In the genomic region with DNA sequence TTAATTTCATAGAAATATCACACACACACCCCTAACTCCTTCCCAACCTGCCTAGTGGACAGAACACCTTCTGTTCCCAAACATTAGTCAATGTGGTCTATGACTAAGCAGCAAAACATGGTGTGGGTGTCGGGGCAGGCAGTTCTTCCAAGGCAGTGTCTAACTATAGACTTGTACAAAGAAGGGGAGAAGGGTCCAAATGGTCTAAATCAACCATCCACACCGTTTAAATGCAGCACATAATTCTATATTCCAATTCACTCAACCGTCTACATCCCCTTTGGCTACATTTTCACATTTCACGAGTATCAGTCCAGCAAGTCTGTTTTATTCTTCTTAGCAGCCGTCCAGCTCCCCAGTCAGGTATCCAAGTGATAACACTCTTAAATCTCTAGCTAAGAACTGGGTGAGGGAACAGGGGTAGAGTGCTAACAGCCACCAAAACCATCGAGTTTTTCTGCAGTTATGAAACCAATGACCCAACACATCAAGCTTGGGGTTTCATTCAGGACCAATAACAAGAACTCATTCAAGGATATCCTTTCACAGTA, we compare ENCODE assay signal across 8 cellular contexts.
DNase-seq lines count a peak whose midpoint lies in the region; ATAC-seq and TF ChIP-seq lines count a peak whose summit lies in the region.

No MANE protein-coding gene starts in this region.

- no peak overlapping the region for H3K9ac ChIP-seq in OCI-LY3 (ENCODE audit: low read length)

- TF ChIP-seq CTCF in OCI-LY3 (IDR thresholded peaks at IDR 0.05; ENCODE audit: low read depth, low read length) = no peak
- no peak for TF ChIP-seq CTCF in fibroblast of mammary gland (conservative IDR thresholded peaks at IDR 0.05; ENCODE audit: control insufficient read depth, insufficient read depth, low read depth, low read length)

- no peaks in the 10 kb centered on the region for H3K9me3 ChIP-seq in OCI-LY3 (ENCODE audit: insufficient read depth, low read length)

- no peaks in the 10 kb centered on the region for H4K20me1 ChIP-seq in OCI-LY3 (ENCODE audit: insufficient read depth, low read length)

- H3K4me3 ChIP-seq in OCI-LY3 (ENCODE audit: low read length) = no peak overlapping the region
- H3K4me3 ChIP-seq in fibroblast of mammary gland (ENCODE audit: control insufficient read depth, low read depth, low read length) = peak overlapping the region; percentile 63
- peak overlapping the region; percentile 80 for H3K4me3 ChIP-seq in skeletal muscle cell (ENCODE audit: low read depth, low read length)

- H3K36me3 ChIP-seq in OCI-LY3 (replicated peaks; ENCODE audit: low read depth, low read length) = no peaks in the 10 kb centered on the region

- H3K27ac ChIP-seq in OCI-LY3 (ENCODE audit: low read length) = no peak overlapping the region

- no peak overlapping the region for H2AFZ ChIP-seq in OCI-LY3 (ENCODE audit: low read depth, low read length)

- ATAC-seq in GM18511 (IDR thresholded peaks at IDR 0.05; ENCODE audit: unreplicated experiment) = peak; percentile 39
- no peak for ATAC-seq in HG02763 (IDR thresholded peaks at IDR 0.05; ENCODE audit: unreplicated experiment)
- ATAC-seq in HG03095 (IDR thresholded peaks at IDR 0.05; ENCODE audit: unreplicated experiment) = no peak
- ATAC-seq in GM21786 (IDR thresholded peaks at IDR 0.05; ENCODE audit: unreplicated experiment) = no peak

- DNase-seq in fibroblast of mammary gland (ENCODE audit: low read depth) = peak; percentile 87
- no peak for DNase-seq in skeletal muscle cell (ENCODE audit: low read depth)
- DNase-seq in NCI-H1694 treated with DMSO at 0.1 percent for 48 hours (lab: John Stamatoyannopoulos, UW) = no peak

- H3K79me2 ChIP-seq in OCI-LY3 (ENCODE audit: low read length) = no peaks in the 10 kb centered on the region

- no peaks in the 10 kb centered on the region for H3K27me3 ChIP-seq in OCI-LY3 (ENCODE audit: low read depth, low read length)

- peak overlapping the region; percentile 90 for H3K4me2 ChIP-seq in OCI-LY3 (ENCODE audit: low read length)

- peaks cover 55% of the 10 kb centered on the region for H3K4me1 ChIP-seq in OCI-LY3 (ENCODE audit: low read length)
